In genomic region chr2:147649963-147650362, GRCh38 we compare ENCODE assay signal across 17 cellular contexts.
DNase-seq lines count a peak whose midpoint lies in the region; ATAC-seq, FAIRE-seq and TF ChIP-seq lines count a peak whose summit lies in the region.
"Had no signal": no experiment of that assay in that cellular context is flagged by ENCODE, and none has a peak within 500 bp of the region (broad histone marks: within the 10 kb centered on the region; RNA-seq: fewer than 3 reads in every experiment).

No MANE protein-coding gene starts in this region.

- H3K79me1 ChIP-seq in neuronal stem cell (ENCODE audit: low read depth, low read length): no peaks in the 10 kb centered on the region

- H3K9ac ChIP-seq in neuronal stem cell (ENCODE audit: low read depth, low read length, poor library complexity): no peak overlapping the region

- no peak overlapping the region for H3K23ac ChIP-seq in neuronal stem cell (ENCODE audit: low read depth, low read length, poor library complexity)

- no peak overlapping the region for H3K27ac Mint-ChIP-seq in effector memory CD8-positive, alpha-beta T cell

- no peak overlapping the region for H2BK120ac ChIP-seq in neuronal stem cell (ENCODE audit: low read depth, low read length)

- H4K91ac ChIP-seq in neuronal stem cell (ENCODE audit: low read depth, low read length, poor library complexity): no peak overlapping the region

- H3K27ac ChIP-seq in neuronal stem cell (replicated peaks; ENCODE audit: low read length): no peak overlapping the region
- H3K27ac ChIP-seq: SJSA1 had no signal

- no peak overlapping the region for H3K4me2 ChIP-seq in neuronal stem cell (ENCODE audit: insufficient read depth, low read length, poor library complexity, severe bottlenecking)

- H3K4me3 Mint-ChIP-seq in effector memory CD8-positive, alpha-beta T cell: no peak overlapping the region
- H3K4me3 Mint-ChIP-seq: CD14-positive monocyte had no signal

- no CpG with 5 or more reads among the region's 6 CpGs for WGBS in neuronal stem cell (ENCODE audit: extremely low coverage in 2 of 2, insufficient read length in 2 of 2, insufficient replicate concordance in 1 of 2), 2 donors

- H3K4me1 Mint-ChIP-seq in effector memory CD8-positive, alpha-beta T cell (ENCODE audit: low read depth in 2 of 2): no peaks in the 10 kb centered on the region

- H4K8ac ChIP-seq in neuronal stem cell (ENCODE audit: low read depth, low read length): no peak overlapping the region

- H3K14ac ChIP-seq in neuronal stem cell (ENCODE audit: low read length): no peak overlapping the region

- H3K4me1 ChIP-seq in neuronal stem cell (ENCODE audit: control insufficient read depth in 2 of 2, insufficient read depth in 1 of 2, low read depth in 1 of 2, low read length in 2 of 2): peaks cover 13 to 18% of the 10 kb centered on the region in 2 donors
- H3K4me1 ChIP-seq: SJSA1 had no signal

- no peak overlapping the region for H3K4ac ChIP-seq in neuronal stem cell (ENCODE audit: low read length)

- H2BK12ac ChIP-seq in neuronal stem cell (ENCODE audit: low read length): no peak overlapping the region

- peaks cover 0 to 9% of the 10 kb centered on the region in 2 donors for H3K9me3 Mint-ChIP-seq in effector memory CD8-positive, alpha-beta T cell

- H3K36me3 ChIP-seq in MG63 (no peaks in the 10 kb centered on the region), bronchial epithelial cell (ENCODE audit: control insufficient read depth, insufficient read depth, low read length) (no peaks in the 10 kb centered on the region), neuronal stem cell (replicated peaks in 1 of 2; ENCODE audit: control insufficient read depth in 2 of 2, insufficient read depth in 2 of 2, low read length in 2 of 2) (no peaks in the 10 kb centered on the region)
- H3K36me3 ChIP-seq: SJSA1 had no signal

- H2AFZ ChIP-seq in neuronal stem cell (ENCODE audit: low read length): peak overlapping the region; percentile 64

- DNase-seq in NCI-H2171 treated with DMSO at 0.1 percent for 48 hours (lab: John Stamatoyannopoulos, UW) (peak; percentile 27), NCI-H2171 (lab: John Stamatoyannopoulos, UW) (no peak), MG63 (peak; percentile 46), bronchial epithelial cell (ENCODE audit: low read depth) (peak; percentile 46), neuronal stem cell (ENCODE audit: low spot score) (no peak), NCI-H2196 treated with DMSO at 0.1 percent for 48 hours (lab: John Stamatoyannopoulos, UW; ENCODE audit: unreplicated experiment) (no peak)
- DNase-seq in stimulated activated naive CD4-positive, alpha-beta T cell treated with Interleukin-2 at 50 U/mL for 16 hours (lab: John Stamatoyannopoulos, UW): no peak
- DNase-seq in effector memory CD8-positive, alpha-beta T cell: no peak
- DNase-seq: 8988T, GDM1, MV-4-11, NCI-H187, NCI-H2107, NCI-H510A had no signal

- H3K27me3 ChIP-seq in MG63 (no peaks in the 10 kb centered on the region), bronchial epithelial cell (ENCODE audit: control insufficient read depth, insufficient read depth, low read length) (no peaks in the 10 kb centered on the region), neuronal stem cell (ENCODE audit: control insufficient read depth in 3 of 3, insufficient read depth in 3 of 3, low read depth in 1 of 3, low read length in 3 of 3) (no peaks in the 10 kb centered on the region)
- H3K27me3 ChIP-seq: SJSA1 had no signal

- H3K36me3 Mint-ChIP-seq in effector memory CD8-positive, alpha-beta T cell (ENCODE audit: insufficient read depth): no peaks in the 10 kb centered on the region

- no peak overlapping the region for H2AK5ac ChIP-seq in neuronal stem cell (ENCODE audit: low read depth, low read length)

- no peak overlapping the region for H3K18ac ChIP-seq in neuronal stem cell (ENCODE audit: low read length)

- H3K9me3 ChIP-seq in MG63 (no peaks in the 10 kb centered on the region), neuronal stem cell (replicated peaks in 1 of 2; ENCODE audit: control insufficient read depth in 2 of 2, insufficient read depth in 1 of 2, low read depth in 1 of 2, low read length in 2 of 2) (no peaks in the 10 kb centered on the region)
- H3K9me3 ChIP-seq: SJSA1 had no signal

- no peak overlapping the region for H2BK15ac ChIP-seq in neuronal stem cell (ENCODE audit: low read length)

- no peaks in the 10 kb centered on the region for H3K27me3 Mint-ChIP-seq in effector memory CD8-positive, alpha-beta T cell

- no peak for ATAC-seq in effector memory CD8-positive, alpha-beta T cell (replicated peaks)

- no peak for TF ChIP-seq CTCF in bronchial epithelial cell (IDR thresholded peaks at IDR 0.05; ENCODE audit: insufficient read depth, low read length, severe bottlenecking)

- H3K4me3 ChIP-seq in MG63: no peak overlapping the region
- H3K4me3 ChIP-seq in bronchial epithelial cell (ENCODE audit: low read depth, low read length): no peak overlapping the region
- no peak overlapping the region for H3K4me3 ChIP-seq in neuronal stem cell (ENCODE audit: low read length in 2 of 2)
- H3K4me3 ChIP-seq: SJSA1 had no signal

- FAIRE-seq in bronchial epithelial cell (lab: Jason Lieb, UNC): no peak
- FAIRE-seq: GM19239 had no signal

- no peak overlapping the region for H2BK5ac ChIP-seq in neuronal stem cell (ENCODE audit: low read length)

Comparison
In these comparisons a context has a peak if more than half of its experiments do, and no peak if none do; other contexts are left out.
1. DNase-seq: peak in NCI-H2171 treated with DMSO at 0.1 percent for 48 hours (single experiment), MG63 (single experiment) and bronchial epithelial cell (single experiment); none in NCI-H2171 (single experiment), neuronal stem cell (single experiment), stimulated activated naive CD4-positive, alpha-beta T cell treated with Interleukin-2 at 50 U/mL for 16 hours (single experiment), effector memory CD8-positive, alpha-beta T cell (0 of 3) and NCI-H2196 treated with DMSO at 0.1 percent for 48 hours (single experiment).